1 cellular context compared by ENCODE assay signal in genomic region chr16:57810197-57811024, GRCh38.
TF ChIP-seq lines count a peak whose summit lies in the region.

No MANE protein-coding gene starts in this region.

TF ChIP-seq in A549, 52 proteins besides CTCF, POLR2A, EP300 and RAD21 (continued from another document):
- peak; percentile 44; the same call in 1 of the 2 replicates for TF ChIP-seq USF2 (IDR thresholded peaks at IDR 0.05)
- peak; percentile 64; the same call in 1 of the 2 replicates for TF ChIP-seq HOXA7 (CRISPR knock-in tag; IDR thresholded peaks at IDR 0.05)
- TF ChIP-seq SMC3 (IDR thresholded peaks at IDR 0.05), result peak; percentile 31; the same call in 2 of the 3 replicates
- peak; percentile 93 for TF ChIP-seq NFE2L2 (conservative IDR thresholded peaks at IDR 0.05; ENCODE audit: low read length)
- TF ChIP-seq NPAS2 (CRISPR knock-in tag; IDR thresholded peaks at IDR 0.05; ENCODE audit: borderline replicate concordance), result no peak
- no peak for TF ChIP-seq SREBF2 (IDR thresholded peaks at IDR 0.05)
- peak; percentile 20; the same call in 1 of the 2 replicates for TF ChIP-seq ZNF302 (CRISPR knock-in tag; IDR thresholded peaks at IDR 0.05)
- no peak for TF ChIP-seq PHF8 (IDR thresholded peaks at IDR 0.05; ENCODE audit: borderline replicate concordance, low read depth)
- TF ChIP-seq HEYL (CRISPR knock-in tag; IDR thresholded peaks at IDR 0.05), result peak; percentile 65; the same call in 1 of the 2 replicates
- TF ChIP-seq ZC3H11A (IDR thresholded peaks at IDR 0.05), result no peak
- peak; percentile 99 for TF ChIP-seq MAFK (IDR thresholded peaks at IDR 0.05; ENCODE audit: partially characterized antibody)
- TF ChIP-seq RCOR1 (IDR thresholded peaks at IDR 0.05; ENCODE audit: low read depth, low read length), result no peak; the same call in 1 of the 2 replicates
- TF ChIP-seq FOXS1 (CRISPR knock-in tag; IDR thresholded peaks at IDR 0.05), result 0 out of 2 replicates have a peak, but pooled peaks have one; percentile 9
- peak; percentile 96 for TF ChIP-seq KDM1A (IDR thresholded peaks at IDR 0.05; ENCODE audit: low read depth)
- peak; percentile 72 for TF ChIP-seq E2F6 (IDR thresholded peaks at IDR 0.05; ENCODE audit: borderline replicate concordance, low read depth)
- TF ChIP-seq ESRRA (IDR thresholded peaks at IDR 0.05; ENCODE audit: borderline replicate concordance, low read length), result no peak
- TF ChIP-seq HOXB5 (CRISPR knock-in tag; IDR thresholded peaks at IDR 0.05), result peak; percentile 66; the same call in 1 of the 2 replicates
- no peak for TF ChIP-seq TFCP2L1 (CRISPR knock-in tag; IDR thresholded peaks at IDR 0.05)
- TF ChIP-seq MAZ (IDR thresholded peaks at IDR 0.05; ENCODE audit: borderline replicate concordance, low read depth, low read length), result no peak
- no peak for TF ChIP-seq BHLHE40 (IDR thresholded peaks at IDR 0.05; ENCODE audit: low read depth, low read length)
- TF ChIP-seq ATOH8 (CRISPR knock-in tag; IDR thresholded peaks at IDR 0.05; ENCODE audit: low read depth), result peak; percentile 24; the same call in 1 of the 2 replicates
- peak; percentile 94 for TF ChIP-seq MAX (IDR thresholded peaks at IDR 0.05)
- no peak for TF ChIP-seq CHD2 (IDR thresholded peaks at IDR 0.05; ENCODE audit: low read length, partially characterized antibody)
- TF ChIP-seq MYC (IDR thresholded peaks at IDR 0.05; ENCODE audit: borderline replicate concordance, low read length), result no peak
- TF ChIP-seq REST (IDR thresholded peaks at IDR 0.05), result no peak; the same call in 1 of the 2 replicates
- TF ChIP-seq CEBPB (IDR thresholded peaks at IDR 0.05), result peak in 1 of 2 experiments; percentile 75; a peak in 2 of 4 replicates
- peak; percentile 69 for TF ChIP-seq HDAC2 (IDR thresholded peaks at IDR 0.05)
- TF ChIP-seq ZSCAN20 (CRISPR knock-in tag; IDR thresholded peaks at IDR 0.05), result peak; percentile 83
TF ChIP-seq in A549: peak in this region for 25.
